Comparison of ENCODE assay signal across 15 cellular contexts in genomic region chr11:111063711-111064110, GRCh38.
DNase-seq lines count a peak whose midpoint lies in the region; ATAC-seq and TF ChIP-seq lines count a peak whose summit lies in the region.
"Had no signal": no experiment of that assay in that cellular context is flagged by ENCODE, and none has a peak within 500 bp of the region (broad histone marks: within the 10 kb centered on the region; RNA-seq: fewer than 3 reads in every experiment).

No MANE protein-coding gene starts in this region.

- H3K27ac Mint-ChIP-seq in endodermal cell: no peak overlapping the region
- H3K27ac Mint-ChIP-seq: mesothelial cell of epicardium; stimulated activated naive B cell treated with anti-CD40 and anti-IgM and Interleukin-4, amounts not matched to agents 10 μg/mL and 1 μg/mL and 100 μg/mL, for 72 hours had no signal

- H3K36me3 ChIP-seq in WERI-Rb-1: no peaks in the 10 kb centered on the region
- no peaks in the 10 kb centered on the region for H3K36me3 ChIP-seq in endodermal cell (ENCODE audit: control insufficient read depth, insufficient read depth, low read length)
- H3K36me3 ChIP-seq: gastroesophageal sphincter had no signal

- H3K4me1 ChIP-seq in endodermal cell (ENCODE audit: control insufficient read depth, insufficient read depth, low read length): no peaks in the 10 kb centered on the region

- no peak overlapping the region for H3K9ac ChIP-seq in endodermal cell (ENCODE audit: extremely low read depth, low read length, poor library complexity, severe bottlenecking)

- no peaks in the 10 kb centered on the region for H3K27me3 Mint-ChIP-seq in endodermal cell (ENCODE audit: insufficient read depth)

- H3K4me3 Mint-ChIP-seq in endodermal cell: no peak overlapping the region
- H3K4me3 Mint-ChIP-seq: mesothelial cell of epicardium; stimulated activated naive B cell treated with anti-CD40 and anti-IgM and Interleukin-4, amounts not matched to agents 10 μg/mL and 1 μg/mL and 100 μg/mL, for 72 hours had no signal

- no peak for TF ChIP-seq CTCF in WERI-Rb-1 (IDR thresholded peaks at IDR 0.05; ENCODE audit: low read depth, low read length)
- TF ChIP-seq CTCF in endodermal cell (conservative IDR thresholded peaks at IDR 0.05): no peak

- H3K27me3 ChIP-seq in WERI-Rb-1 (ENCODE audit: insufficient read depth, low read depth, severe bottlenecking): no peaks in the 10 kb centered on the region
- no peaks in the 10 kb centered on the region for H3K27me3 ChIP-seq in endodermal cell (ENCODE audit: control insufficient read depth, insufficient read depth, low read length, poor library complexity, severe bottlenecking)
- H3K27me3 ChIP-seq: gastroesophageal sphincter had no signal

- H3K9me3 Mint-ChIP-seq in endodermal cell: peaks cover 13% of the 10 kb centered on the region

- peaks cover 3% of the 10 kb centered on the region for H3K9me3 ChIP-seq in WERI-Rb-1 (ENCODE audit: severe bottlenecking)
- peaks cover 11% of the 10 kb centered on the region for H3K9me3 ChIP-seq in endodermal cell (ENCODE audit: control insufficient read depth, low read length)

- H3K36me3 Mint-ChIP-seq in endodermal cell (ENCODE audit: low read depth): peaks cover 2% of the 10 kb centered on the region
- H3K36me3 Mint-ChIP-seq: mesothelial cell of epicardium had no signal

- WGBS in endodermal cell (ENCODE audit: insufficient coverage in 1 of 2, insufficient read length in 1 of 2), 2 experiments: 72 to 88% methylated on average over 1 to 3 of the region's 3 CpGs

- peaks cover 5% of the 10 kb centered on the region for H3K4me1 Mint-ChIP-seq in endodermal cell

- H3K27ac ChIP-seq in WERI-Rb-1: no peak overlapping the region
- H3K27ac ChIP-seq in endodermal cell (ENCODE audit: low read depth, low read length): no peak overlapping the region
- H3K27ac ChIP-seq: gastroesophageal sphincter had no signal

- no peak for ATAC-seq in GM18867 (IDR thresholded peaks at IDR 0.05; ENCODE audit: unreplicated experiment)
- ATAC-seq: gastroesophageal sphincter; K562; stimulated activated naive B cell treated with anti-CD40 and anti-IgM and Interleukin-4, amounts not matched to agents 10 μg/mL and 1 μg/mL and 100 μg/mL, for 72 hours had no signal

- H3K4me3 ChIP-seq in WERI-Rb-1 (ENCODE audit: low read depth, low read length) (no peak overlapping the region), endodermal cell (ENCODE audit: low read length) (no peak overlapping the region)
- H3K4me3 ChIP-seq: gastroesophageal sphincter, K562 had no signal

- DNase-seq in NCI-H82 (lab: John Stamatoyannopoulos, UW) (peak; percentile 4), NCI-H82 treated with DMSO at 0.1 percent for 48 hours (lab: John Stamatoyannopoulos, UW; ENCODE audit: unreplicated experiment) (no peak), WERI-Rb-1 (peak; percentile 21), hippocampal formation (lab: John Stamatoyannopoulos, UW) (peak; percentile 14 to 31), endodermal cell (no peak), NCI-H748 treated with DMSO at 0.1 percent for 48 hours (lab: John Stamatoyannopoulos, UW) (no peak)
- DNase-seq in activated effector memory CD4-positive, alpha-beta T cell treated with Interleukin-2 at 50 U/mL for 16 hours: no peak
- DNase-seq: activated effector memory CD4-positive, alpha-beta T cell treated with anti-CD3 and anti-CD28 coated beads, Interleukin-2, amount 50 U/mL, for 16 hours; effector CD4-positive, alpha-beta T cell; small intestine; stimulated activated naive B cell treated with anti-CD40 and anti-IgM and Interleukin-4, amounts not matched to agents 10 μg/mL and 1 μg/mL and 100 μg/mL, for 72 hours had no signal

Comparison
In these comparisons a context has a peak if more than half of its experiments do, and no peak if none do; other contexts are left out.
1. DNase-seq: peak in NCI-H82 (single experiment), WERI-Rb-1 (single experiment) and hippocampal formation (2 of 2); none in NCI-H82 treated with DMSO at 0.1 percent for 48 hours (single experiment), endodermal cell (single experiment), activated effector memory CD4-positive, alpha-beta T cell treated with Interleukin-2 at 50 U/mL for 16 hours (single experiment) and NCI-H748 treated with DMSO at 0.1 percent for 48 hours (single experiment).